ENCODE assay signal across 1 cellular context in the genomic region with DNA sequence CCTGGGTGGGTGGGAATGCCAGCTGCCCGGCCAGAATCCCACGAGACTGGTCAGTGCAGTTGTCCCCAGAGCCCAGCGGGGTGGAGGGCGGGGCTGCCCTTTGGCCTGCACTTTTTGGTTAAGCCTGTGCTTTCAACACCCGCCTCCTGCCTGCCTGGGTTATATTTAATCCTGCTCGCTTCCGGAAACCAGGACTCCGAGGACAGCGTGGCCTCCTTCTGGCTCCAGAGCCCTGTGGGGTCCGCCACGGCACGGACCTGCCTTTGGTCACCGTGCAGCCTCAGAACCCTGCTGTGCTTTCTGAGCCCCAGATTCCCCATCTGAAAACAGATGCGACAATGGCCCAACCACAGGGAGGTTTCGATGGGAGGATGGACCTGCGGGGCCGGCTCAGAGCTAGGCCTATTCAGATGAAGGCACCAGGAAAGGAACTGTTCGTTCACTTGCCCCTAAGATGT.
TF ChIP-seq lines count a peak whose summit lies in the region.

No MANE protein-coding gene starts in this region.

TF ChIP-seq in HepG2, 621 proteins besides CTCF, POLR2A, EP300 and RAD21 (continued from another document and continues in another):
- TF ChIP-seq, protein P1, sequence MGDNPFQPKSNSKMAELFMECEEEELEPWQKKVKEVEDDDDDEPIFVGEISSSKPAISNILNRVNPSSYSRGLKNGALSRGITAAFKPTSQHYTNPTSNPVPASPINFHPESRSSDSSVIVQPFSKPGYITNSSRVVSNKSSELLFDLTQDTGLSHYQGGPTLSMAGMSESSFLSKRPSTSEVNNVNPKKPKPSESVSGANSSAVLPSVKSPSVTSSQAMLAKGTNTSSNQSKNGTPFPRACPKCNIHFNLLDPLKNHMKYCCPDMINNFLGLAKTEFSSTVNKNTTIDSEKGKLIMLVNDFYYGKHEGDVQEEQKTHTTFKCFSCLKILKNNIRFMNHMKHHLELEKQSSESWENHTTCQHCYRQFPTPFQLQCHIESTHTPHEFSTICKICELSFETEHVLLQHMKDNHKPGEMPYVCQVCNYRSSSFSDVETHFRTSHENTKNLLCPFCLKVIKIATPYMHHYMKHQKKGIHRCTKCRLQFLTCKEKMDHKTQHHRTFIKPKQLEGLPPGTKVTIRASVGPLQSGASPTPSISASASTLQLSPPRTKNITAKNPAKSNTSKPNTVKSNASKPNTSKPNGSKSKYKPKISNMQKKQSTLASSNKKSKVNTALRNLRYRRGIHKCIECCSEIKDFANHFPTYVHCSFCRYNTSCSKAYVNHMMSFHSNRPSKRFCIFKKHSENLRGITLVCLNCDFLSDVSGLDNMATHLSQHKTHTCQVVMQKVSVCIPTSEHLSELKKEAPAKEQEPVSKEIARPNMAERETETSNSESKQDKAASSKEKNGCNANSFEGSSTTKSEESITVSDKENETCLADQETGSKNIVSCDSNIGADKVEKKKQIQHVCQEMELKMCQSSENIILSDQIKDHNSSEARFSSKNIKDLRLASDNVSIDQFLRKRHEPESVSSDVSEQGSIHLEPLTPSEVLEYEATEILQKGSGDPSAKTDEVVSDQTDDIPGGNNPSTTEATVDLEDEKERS (CRISPR knock-in tag; IDR thresholded peaks at IDR 0.05), result 0 out of 2 replicates have a peak, but pooled peaks have one; percentile 56
- TF ChIP-seq, protein P2, sequence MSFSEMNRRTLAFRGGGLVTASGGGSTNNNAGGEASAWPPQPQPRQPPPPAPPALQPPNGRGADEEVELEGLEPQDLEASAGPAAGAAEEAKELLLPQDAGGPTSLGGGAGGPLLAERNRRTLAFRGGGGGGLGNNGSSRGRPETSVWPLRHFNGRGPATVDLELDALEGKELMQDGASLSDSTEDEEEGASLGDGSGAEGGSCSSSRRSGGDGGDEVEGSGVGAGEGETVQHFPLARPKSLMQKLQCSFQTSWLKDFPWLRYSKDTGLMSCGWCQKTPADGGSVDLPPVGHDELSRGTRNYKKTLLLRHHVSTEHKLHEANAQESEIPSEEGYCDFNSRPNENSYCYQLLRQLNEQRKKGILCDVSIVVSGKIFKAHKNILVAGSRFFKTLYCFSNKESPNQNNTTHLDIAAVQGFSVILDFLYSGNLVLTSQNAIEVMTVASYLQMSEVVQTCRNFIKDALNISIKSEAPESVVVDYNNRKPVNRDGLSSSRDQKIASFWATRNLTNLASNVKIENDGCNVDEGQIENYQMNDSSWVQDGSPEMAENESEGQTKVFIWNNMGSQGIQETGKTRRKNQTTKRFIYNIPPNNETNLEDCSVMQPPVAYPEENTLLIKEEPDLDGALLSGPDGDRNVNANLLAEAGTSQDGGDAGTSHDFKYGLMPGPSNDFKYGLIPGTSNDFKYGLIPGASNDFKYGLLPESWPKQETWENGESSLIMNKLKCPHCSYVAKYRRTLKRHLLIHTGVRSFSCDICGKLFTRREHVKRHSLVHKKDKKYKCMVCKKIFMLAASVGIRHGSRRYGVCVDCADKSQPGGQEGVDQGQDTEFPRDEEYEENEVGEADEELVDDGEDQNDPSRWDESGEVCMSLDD (CRISPR knock-in tag; IDR thresholded peaks at IDR 0.05; ENCODE audit: borderline replicate concordance), result no peak
- TF ChIP-seq, protein P3, sequence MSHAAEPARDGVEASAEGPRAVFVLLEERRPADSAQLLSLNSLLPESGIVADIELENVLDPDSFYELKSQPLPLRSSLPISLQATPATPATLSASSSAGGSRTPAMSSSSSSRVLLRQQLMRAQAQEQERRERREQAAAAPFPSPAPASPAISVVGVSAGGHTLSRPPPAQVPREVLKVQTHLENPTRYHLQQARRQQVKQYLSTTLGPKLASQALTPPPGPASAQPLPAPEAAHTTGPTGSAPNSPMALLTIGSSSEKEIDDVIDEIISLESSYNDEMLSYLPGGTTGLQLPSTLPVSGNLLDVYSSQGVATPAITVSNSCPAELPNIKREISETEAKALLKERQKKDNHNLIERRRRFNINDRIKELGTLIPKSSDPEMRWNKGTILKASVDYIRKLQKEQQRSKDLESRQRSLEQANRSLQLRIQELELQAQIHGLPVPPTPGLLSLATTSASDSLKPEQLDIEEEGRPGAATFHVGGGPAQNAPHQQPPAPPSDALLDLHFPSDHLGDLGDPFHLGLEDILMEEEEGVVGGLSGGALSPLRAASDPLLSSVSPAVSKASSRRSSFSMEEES (CRISPR knock-in tag; IDR thresholded peaks at IDR 0.05), result peak; percentile 24; the same call in 1 of the 2 replicates
- TF ChIP-seq ZZZ3 (CRISPR knock-in tag; IDR thresholded peaks at IDR 0.05; ENCODE audit: borderline replicate concordance), result no peak
- TF ChIP-seq, protein P4, sequence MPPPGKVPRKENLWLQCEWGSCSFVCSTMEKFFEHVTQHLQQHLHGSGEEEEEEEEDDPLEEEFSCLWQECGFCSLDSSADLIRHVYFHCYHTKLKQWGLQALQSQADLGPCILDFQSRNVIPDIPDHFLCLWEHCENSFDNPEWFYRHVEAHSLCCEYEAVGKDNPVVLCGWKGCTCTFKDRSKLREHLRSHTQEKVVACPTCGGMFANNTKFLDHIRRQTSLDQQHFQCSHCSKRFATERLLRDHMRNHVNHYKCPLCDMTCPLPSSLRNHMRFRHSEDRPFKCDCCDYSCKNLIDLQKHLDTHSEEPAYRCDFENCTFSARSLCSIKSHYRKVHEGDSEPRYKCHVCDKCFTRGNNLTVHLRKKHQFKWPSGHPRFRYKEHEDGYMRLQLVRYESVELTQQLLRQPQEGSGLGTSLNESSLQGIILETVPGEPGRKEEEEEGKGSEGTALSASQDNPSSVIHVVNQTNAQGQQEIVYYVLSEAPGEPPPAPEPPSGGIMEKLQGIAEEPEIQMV (CRISPR knock-in tag; IDR thresholded peaks at IDR 0.05; ENCODE audit: low read depth), result peak; percentile 87
- peak; percentile 78; the same call in 1 of the 2 replicates for TF ChIP-seq ESRRA (CRISPR knock-in tag; IDR thresholded peaks at IDR 0.05; ENCODE audit: low read depth)
- no peak for TF ChIP-seq RAD51 (IDR thresholded peaks at IDR 0.05; ENCODE audit: borderline replicate concordance)
- TF ChIP-seq ARID2 (CRISPR knock-in tag; IDR thresholded peaks at IDR 0.05; ENCODE audit: borderline replicate concordance), result no peak
- TF ChIP-seq TEAD3 (CRISPR knock-in tag; optimal IDR thresholded peaks at IDR 0.05; ENCODE audit: borderline replicate concordance), result peak; percentile 41
- no peak for TF ChIP-seq ZNF136 (CRISPR knock-in tag; IDR thresholded peaks at IDR 0.05; ENCODE audit: low read depth)
- TF ChIP-seq, protein P5, sequence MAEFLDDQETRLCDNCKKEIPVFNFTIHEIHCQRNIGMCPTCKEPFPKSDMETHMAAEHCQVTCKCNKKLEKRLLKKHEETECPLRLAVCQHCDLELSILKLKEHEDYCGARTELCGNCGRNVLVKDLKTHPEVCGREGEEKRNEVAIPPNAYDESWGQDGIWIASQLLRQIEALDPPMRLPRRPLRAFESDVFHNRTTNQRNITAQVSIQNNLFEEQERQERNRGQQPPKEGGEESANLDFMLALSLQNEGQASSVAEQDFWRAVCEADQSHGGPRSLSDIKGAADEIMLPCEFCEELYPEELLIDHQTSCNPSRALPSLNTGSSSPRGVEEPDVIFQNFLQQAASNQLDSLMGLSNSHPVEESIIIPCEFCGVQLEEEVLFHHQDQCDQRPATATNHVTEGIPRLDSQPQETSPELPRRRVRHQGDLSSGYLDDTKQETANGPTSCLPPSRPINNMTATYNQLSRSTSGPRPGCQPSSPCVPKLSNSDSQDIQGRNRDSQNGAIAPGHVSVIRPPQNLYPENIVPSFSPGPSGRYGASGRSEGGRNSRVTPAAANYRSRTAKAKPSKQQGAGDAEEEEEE (CRISPR knock-in tag; IDR thresholded peaks at IDR 0.05; ENCODE audit: borderline replicate concordance), result no peak
- TF ChIP-seq, protein P6, sequence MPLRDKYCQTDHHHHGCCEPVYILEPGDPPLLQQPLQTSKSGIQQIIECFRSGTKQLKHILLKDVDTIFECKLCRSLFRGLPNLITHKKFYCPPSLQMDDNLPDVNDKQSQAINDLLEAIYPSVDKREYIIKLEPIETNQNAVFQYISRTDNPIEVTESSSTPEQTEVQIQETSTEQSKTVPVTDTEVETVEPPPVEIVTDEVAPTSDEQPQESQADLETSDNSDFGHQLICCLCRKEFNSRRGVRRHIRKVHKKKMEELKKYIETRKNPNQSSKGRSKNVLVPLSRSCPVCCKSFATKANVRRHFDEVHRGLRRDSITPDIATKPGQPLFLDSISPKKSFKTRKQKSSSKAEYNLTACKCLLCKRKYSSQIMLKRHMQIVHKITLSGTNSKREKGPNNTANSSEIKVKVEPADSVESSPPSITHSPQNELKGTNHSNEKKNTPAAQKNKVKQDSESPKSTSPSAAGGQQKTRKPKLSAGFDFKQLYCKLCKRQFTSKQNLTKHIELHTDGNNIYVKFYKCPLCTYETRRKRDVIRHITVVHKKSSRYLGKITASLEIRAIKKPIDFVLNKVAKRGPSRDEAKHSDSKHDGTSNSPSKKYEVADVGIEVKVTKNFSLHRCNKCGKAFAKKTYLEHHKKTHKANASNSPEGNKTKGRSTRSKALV (CRISPR knock-in tag; IDR thresholded peaks at IDR 0.05), result peak; percentile 61; the same call in 1 of the 2 replicates
- peak; percentile 50; the same call in 1 of the 2 replicates for TF ChIP-seq ZNF232 (CRISPR knock-in tag; IDR thresholded peaks at IDR 0.05; ENCODE audit: borderline replicate concordance)
- no peak for TF ChIP-seq ZNF124 (CRISPR knock-in tag; IDR thresholded peaks at IDR 0.05)
- no peak for TF ChIP-seq JUN (CRISPR knock-in tag; IDR thresholded peaks at IDR 0.05)
- peak; percentile 40; the same call in 1 of the 2 replicates for TF ChIP-seq SOX5 (CRISPR knock-in tag; IDR thresholded peaks at IDR 0.05; ENCODE audit: borderline replicate concordance)
- TF ChIP-seq SCMH1 (CRISPR knock-in tag; IDR thresholded peaks at IDR 0.05; ENCODE audit: borderline replicate concordance), result no peak
- no peak for TF ChIP-seq TMF1 (CRISPR knock-in tag; IDR thresholded peaks at IDR 0.05; ENCODE audit: low read depth)
- TF ChIP-seq, protein P7, sequence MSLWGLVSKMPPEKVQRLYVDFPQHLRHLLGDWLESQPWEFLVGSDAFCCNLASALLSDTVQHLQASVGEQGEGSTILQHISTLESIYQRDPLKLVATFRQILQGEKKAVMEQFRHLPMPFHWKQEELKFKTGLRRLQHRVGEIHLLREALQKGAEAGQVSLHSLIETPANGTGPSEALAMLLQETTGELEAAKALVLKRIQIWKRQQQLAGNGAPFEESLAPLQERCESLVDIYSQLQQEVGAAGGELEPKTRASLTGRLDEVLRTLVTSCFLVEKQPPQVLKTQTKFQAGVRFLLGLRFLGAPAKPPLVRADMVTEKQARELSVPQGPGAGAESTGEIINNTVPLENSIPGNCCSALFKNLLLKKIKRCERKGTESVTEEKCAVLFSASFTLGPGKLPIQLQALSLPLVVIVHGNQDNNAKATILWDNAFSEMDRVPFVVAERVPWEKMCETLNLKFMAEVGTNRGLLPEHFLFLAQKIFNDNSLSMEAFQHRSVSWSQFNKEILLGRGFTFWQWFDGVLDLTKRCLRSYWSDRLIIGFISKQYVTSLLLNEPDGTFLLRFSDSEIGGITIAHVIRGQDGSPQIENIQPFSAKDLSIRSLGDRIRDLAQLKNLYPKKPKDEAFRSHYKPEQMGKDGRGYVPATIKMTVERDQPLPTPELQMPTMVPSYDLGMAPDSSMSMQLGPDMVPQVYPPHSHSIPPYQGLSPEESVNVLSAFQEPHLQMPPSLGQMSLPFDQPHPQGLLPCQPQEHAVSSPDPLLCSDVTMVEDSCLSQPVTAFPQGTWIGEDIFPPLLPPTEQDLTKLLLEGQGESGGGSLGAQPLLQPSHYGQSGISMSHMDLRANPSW (CRISPR knock-in tag; IDR thresholded peaks at IDR 0.05; ENCODE audit: borderline replicate concordance), result no peak
- TF ChIP-seq KLF9 (CRISPR knock-in tag; IDR thresholded peaks at IDR 0.05; ENCODE audit: low read depth), result no peak
- TF ChIP-seq, protein P8, sequence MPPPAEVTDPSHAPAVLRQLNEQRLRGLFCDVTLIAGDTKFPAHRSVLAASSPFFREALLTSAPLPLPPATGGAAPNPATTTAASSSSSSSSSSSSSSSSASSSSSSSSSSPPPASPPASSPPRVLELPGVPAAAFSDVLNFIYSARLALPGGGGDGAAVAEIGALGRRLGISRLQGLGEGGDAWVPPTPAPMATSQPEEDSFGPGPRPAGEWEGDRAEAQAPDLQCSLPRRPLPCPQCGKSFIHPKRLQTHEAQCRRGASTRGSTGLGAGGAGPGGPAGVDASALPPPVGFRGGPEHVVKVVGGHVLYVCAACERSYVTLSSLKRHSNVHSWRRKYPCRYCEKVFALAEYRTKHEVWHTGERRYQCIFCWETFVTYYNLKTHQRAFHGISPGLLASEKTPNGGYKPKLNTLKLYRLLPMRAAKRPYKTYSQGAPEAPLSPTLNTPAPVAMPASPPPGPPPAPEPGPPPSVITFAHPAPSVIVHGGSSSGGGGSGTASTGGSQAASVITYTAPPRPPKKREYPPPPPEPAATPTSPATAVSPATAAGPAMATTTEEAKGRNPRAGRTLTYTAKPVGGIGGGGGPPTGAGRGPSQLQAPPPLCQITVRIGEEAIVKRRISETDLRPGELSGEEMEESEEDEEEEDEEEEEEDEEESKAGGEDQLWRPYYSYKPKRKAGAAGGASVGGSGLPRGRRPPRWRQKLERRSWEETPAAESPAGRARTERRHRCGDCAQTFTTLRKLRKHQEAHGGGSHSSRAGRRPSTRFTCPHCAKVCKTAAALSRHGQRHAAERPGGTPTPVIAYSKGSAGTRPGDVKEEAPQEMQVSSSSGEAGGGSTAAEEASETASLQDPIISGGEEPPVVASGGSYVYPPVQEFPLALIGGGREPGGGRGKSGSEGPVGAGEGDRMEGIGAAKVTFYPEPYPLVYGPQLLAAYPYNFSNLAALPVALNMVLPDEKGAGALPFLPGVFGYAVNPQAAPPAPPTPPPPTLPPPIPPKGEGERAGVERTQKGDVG (CRISPR knock-in tag; IDR thresholded peaks at IDR 0.05; ENCODE audit: borderline replicate concordance), result no peak
- no peak for TF ChIP-seq DNMT3B (CRISPR knock-in tag; conservative IDR thresholded peaks at IDR 0.05)
- TF ChIP-seq, protein P9, sequence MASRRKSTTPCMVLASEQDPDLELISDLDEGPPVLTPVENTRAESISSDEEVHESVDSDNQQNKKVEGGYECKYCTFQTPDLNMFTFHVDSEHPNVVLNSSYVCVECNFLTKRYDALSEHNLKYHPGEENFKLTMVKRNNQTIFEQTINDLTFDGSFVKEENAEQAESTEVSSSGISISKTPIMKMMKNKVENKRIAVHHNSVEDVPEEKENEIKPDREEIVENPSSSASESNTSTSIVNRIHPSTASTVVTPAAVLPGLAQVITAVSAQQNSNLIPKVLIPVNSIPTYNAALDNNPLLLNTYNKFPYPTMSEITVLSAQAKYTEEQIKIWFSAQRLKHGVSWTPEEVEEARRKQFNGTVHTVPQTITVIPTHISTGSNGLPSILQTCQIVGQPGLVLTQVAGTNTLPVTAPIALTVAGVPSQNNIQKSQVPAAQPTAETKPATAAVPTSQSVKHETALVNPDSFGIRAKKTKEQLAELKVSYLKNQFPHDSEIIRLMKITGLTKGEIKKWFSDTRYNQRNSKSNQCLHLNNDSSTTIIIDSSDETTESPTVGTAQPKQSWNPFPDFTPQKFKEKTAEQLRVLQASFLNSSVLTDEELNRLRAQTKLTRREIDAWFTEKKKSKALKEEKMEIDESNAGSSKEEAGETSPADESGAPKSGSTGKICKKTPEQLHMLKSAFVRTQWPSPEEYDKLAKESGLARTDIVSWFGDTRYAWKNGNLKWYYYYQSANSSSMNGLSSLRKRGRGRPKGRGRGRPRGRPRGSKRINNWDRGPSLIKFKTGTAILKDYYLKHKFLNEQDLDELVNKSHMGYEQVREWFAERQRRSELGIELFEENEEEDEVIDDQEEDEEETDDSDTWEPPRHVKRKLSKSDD (CRISPR knock-in tag; IDR thresholded peaks at IDR 0.05; ENCODE audit: low read depth), result no peak
- TF ChIP-seq IKZF1 (IDR thresholded peaks at IDR 0.05), result no peak
- TF ChIP-seq ZNF329 (CRISPR knock-in tag; IDR thresholded peaks at IDR 0.05; ENCODE audit: low read depth), result no peak
- no peak for TF ChIP-seq HOXA7 (CRISPR knock-in tag; IDR thresholded peaks at IDR 0.05)
- TF ChIP-seq DMAP1 (CRISPR knock-in tag; IDR thresholded peaks at IDR 0.05), result peak; percentile 78
- TF ChIP-seq TCF12 (IDR thresholded peaks at IDR 0.05), result no peak
- no peak; the same call in 1 of the 2 replicates for TF ChIP-seq TCF12 (CRISPR knock-in tag; IDR thresholded peaks at IDR 0.05)
